Comparison of ENCODE assay signal across 18 cellular contexts in genomic region chr3:133934996-133935842, GRCh38. TPM values are rescaled to one million over a fixed set of nuclear protein-coding genes. Genes with fewer than 3 reads are reported as not detected.
DNase-seq lines count a peak whose midpoint lies in the region; ATAC-seq and TF ChIP-seq lines count a peak whose summit lies in the region.
"Had no signal": no experiment of that assay in that cellular context is flagged by ENCODE, and none has a peak within 500 bp of the region (broad histone marks: within the 10 kb centered on the region; RNA-seq: fewer than 3 reads in every experiment).

No MANE protein-coding gene starts in this region.

- peaks cover 11% of the 10 kb centered on the region for H3K4me1 Mint-ChIP-seq in chondrocyte (ENCODE audit: low read depth)
- H3K4me1 Mint-ChIP-seq in type B pancreatic cell (ENCODE audit: unreplicated experiment), result peaks cover 14% of the 10 kb centered on the region

- H3K27me3 ChIP-seq in mucosa of rectum (ENCODE audit: control insufficient read depth in 2 of 2, insufficient read depth in 2 of 2, low read length in 2 of 2) (no peaks in the 10 kb centered on the region), MM.1S (replicated peaks; ENCODE audit: insufficient read depth, low read length) (no peaks in the 10 kb centered on the region)

- H3K36me3 Mint-ChIP-seq in chondrocyte (ENCODE audit: low read depth) (no peaks in the 10 kb centered on the region), type B pancreatic cell (no peaks in the 10 kb centered on the region)

- peaks cover 0 to 2% of the 10 kb centered on the region in 2 donors for H3K36me3 ChIP-seq in mucosa of rectum (ENCODE audit: control insufficient read depth in 2 of 2, insufficient read depth in 2 of 2, low read length in 2 of 2)
- no peaks in the 10 kb centered on the region for H3K36me3 ChIP-seq in MM.1S (replicated peaks; ENCODE audit: insufficient read depth, low read length)
- H3K36me3 ChIP-seq in mucosa of descending colon (ENCODE audit: low read depth), result no peaks in the 10 kb centered on the region
- H3K36me3 ChIP-seq: HAP-1 had no signal

- H3K9me2 ChIP-seq in MM.1S (replicated peaks; ENCODE audit: insufficient read depth, low read length), result no peaks in the 10 kb centered on the region

- TF ChIP-seq CTCF in chondrocyte (IDR thresholded peaks at IDR 0.05), result no peak
- TF ChIP-seq CTCF in type B pancreatic cell (conservative IDR thresholded peaks at IDR 0.05), result no peak
- no peak for TF ChIP-seq CTCF in MM.1S (IDR thresholded peaks at IDR 0.05; ENCODE audit: low read length)
- no peak for TF ChIP-seq CTCF in mucosa of descending colon (IDR thresholded peaks at IDR 0.05)

- H3K27ac ChIP-seq in mucosa of rectum (ENCODE audit: low read depth in 2 of 2, low read length in 2 of 2) (peak overlapping the region; percentile 23 to 71), MM.1S (ENCODE audit: low read length) (no peak overlapping the region)
- H3K27ac ChIP-seq: C4-2B had no signal

- no peak overlapping the region for H3K27ac Mint-ChIP-seq in chondrocyte (ENCODE audit: unreplicated experiment)
- no peak overlapping the region for H3K27ac Mint-ChIP-seq in type B pancreatic cell

- no peak for ATAC-seq in mucosa of descending colon
- ATAC-seq: GM12878 had no signal

- H3K4me3 Mint-ChIP-seq in chondrocyte (ENCODE audit: unreplicated experiment) (no peak overlapping the region), type B pancreatic cell (no peak overlapping the region)

- peak; percentile 45 for DNase-seq in activated CD8-positive, alpha-beta memory T cell treated with anti-CD3 and anti-CD28 coated beads for 24 hours
- DNase-seq in activated CD8-positive, alpha-beta memory T cell treated with anti-CD3 and anti-CD28 coated beads, Interleukin-2, amount 50 U/mL, for 4 hours, result no peak
- DNase-seq in chondrocyte (ENCODE audit: low spot score), result peak; percentile 77
- peak; percentile 57 for DNase-seq in type B pancreatic cell (ENCODE audit: extremely low spot score, unreplicated experiment)
- no peak for DNase-seq in stimulated activated naive CD4-positive, alpha-beta T cell (lab: John Stamatoyannopoulos, UW)
- no peak for DNase-seq in MM.1S
- no peak for DNase-seq in mucosa of descending colon
- DNase-seq: 8988T, DMS79, Kasumi-1, NCI-H1417, NCI-H1930, NCI-H510A, NCI-H82 had no signal

- no peak overlapping the region for H3K4me2 ChIP-seq in MM.1S (ENCODE audit: low read depth, low read length)

- H3F3A ChIP-seq in MM.1S (ENCODE audit: insufficient read depth, low read length), result no peaks in the 10 kb centered on the region

- H2AFZ ChIP-seq in MM.1S (ENCODE audit: low read length), result no peak overlapping the region

- no peak overlapping the region for H3K9ac ChIP-seq in mucosa of rectum (ENCODE audit: low read depth in 1 of 2, low read length in 2 of 2)
- no peak overlapping the region for H3K9ac ChIP-seq in MM.1S (ENCODE audit: low read length)

- H3K4me1 ChIP-seq in mucosa of rectum (ENCODE audit: control insufficient read depth in 2 of 2, insufficient read depth in 2 of 2, low read length in 2 of 2) (peaks cover 10 to 16% of the 10 kb centered on the region in 2 donors), MM.1S (ENCODE audit: low read length) (no peaks in the 10 kb centered on the region), mucosa of descending colon (ENCODE audit: low read depth) (peaks cover 7% of the 10 kb centered on the region)
- H3K4me1 ChIP-seq: HAP-1 had no signal

- H3K27me3 Mint-ChIP-seq in chondrocyte (ENCODE audit: low read depth) (no peaks in the 10 kb centered on the region), type B pancreatic cell (peaks cover 6% of the 10 kb centered on the region)

- H3K79me2 ChIP-seq in MM.1S (ENCODE audit: low read length), result no peaks in the 10 kb centered on the region

- H3K9me3 ChIP-seq in mucosa of rectum (ENCODE audit: control insufficient read depth in 2 of 2, low read length in 2 of 2), result no peaks in the 10 kb centered on the region
- H3K9me3 ChIP-seq in MM.1S (replicated peaks; ENCODE audit: insufficient read depth, low read length), result no peaks in the 10 kb centered on the region
- H3K9me3 ChIP-seq in mucosa of descending colon, result no peaks in the 10 kb centered on the region
- H3K9me3 ChIP-seq: HAP-1 had no signal

- no peaks in the 10 kb centered on the region for H4K20me1 ChIP-seq in MM.1S (ENCODE audit: insufficient read depth, low read length)

- intact Hi-C loops in mucosa of descending colon (cut with DNase I, micrococcal nuclease), result no loop called here

- H3K9me3 Mint-ChIP-seq in chondrocyte (ENCODE audit: low read depth) (no peaks in the 10 kb centered on the region), type B pancreatic cell (no peaks in the 10 kb centered on the region)

- no peak overlapping the region for H3K4me3 ChIP-seq in mucosa of rectum (ENCODE audit: low read length in 2 of 2)
- H3K4me3 ChIP-seq in MM.1S (ENCODE audit: low read length), result no peak overlapping the region
- H3K4me3 ChIP-seq in mucosa of descending colon, result no peak overlapping the region
- H3K4me3 ChIP-seq: GM12878, HAP-1 had no signal

RNA-seq across cellular contexts. Expression of gene RAB6B, which starts 39.5 kb away (rescaled TPM):
- 16.2 to 29.6 TPM (median 25.7 TPM) in 3 replicates for total RNA-seq in chondrocyte
- total RNA-seq in type B pancreatic cell (ENCODE audit: low replicate concordance), result 21.2 and 48.2 TPM in 2 replicates
- 10 to 100 TPM in 1 of 3 donors, 1 to 10 TPM in 2; 4.1 to 11.6 (median 4.8) TPM for total RNA-seq in mucosa of descending colon
- total RNA-seq: GM12878 had no signal

Comparison
In these comparisons a context has a peak if more than half of its experiments do, and no peak if none do; other contexts are left out.
1. DNase-seq: peak in activated CD8-positive, alpha-beta memory T cell treated with anti-CD3 and anti-CD28 coated beads for 24 hours (single experiment), chondrocyte (single experiment) and type B pancreatic cell (single experiment); none in activated CD8-positive, alpha-beta memory T cell treated with anti-CD3 and anti-CD28 coated beads, Interleukin-2, amount 50 U/mL, for 4 hours (single experiment), stimulated activated naive CD4-positive, alpha-beta T cell (0 of 6), MM.1S (single experiment) and mucosa of descending colon (0 of 3).